1 cellular context compared by ENCODE assay signal in the genomic region with DNA sequence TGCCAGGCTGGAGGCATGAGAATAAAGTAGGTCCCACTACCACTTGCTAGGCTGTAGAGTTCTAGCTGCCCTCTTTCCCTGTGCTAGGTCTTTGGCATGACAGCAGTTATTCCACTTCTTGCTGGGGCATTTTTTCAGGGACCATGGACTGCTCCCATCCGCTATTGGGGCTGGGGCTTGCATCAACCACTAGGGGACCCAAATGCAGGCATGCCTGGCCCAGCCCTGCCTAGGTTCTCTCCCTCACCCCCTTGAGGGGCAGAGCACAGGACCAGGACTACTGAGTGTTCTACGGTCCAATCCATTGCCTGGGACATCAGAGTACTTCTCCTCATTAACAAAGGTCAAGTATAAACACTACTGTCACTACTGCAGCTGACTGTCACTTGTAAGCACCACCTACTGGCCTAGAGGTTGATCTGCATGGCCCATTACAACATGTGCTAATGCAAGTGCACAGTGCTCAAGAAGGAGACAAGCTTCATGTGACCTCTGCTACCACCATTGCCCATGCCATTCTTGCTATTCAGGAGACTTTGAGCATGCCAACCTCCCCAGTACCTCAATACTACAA.
TF ChIP-seq lines count a peak whose summit lies in the region.

No MANE protein-coding gene starts in this region.

TF ChIP-seq in HCT116, 20 proteins besides CTCF, POLR2A, EP300 and RAD21 (continued from another document):
- TF ChIP-seq, protein P1, sequence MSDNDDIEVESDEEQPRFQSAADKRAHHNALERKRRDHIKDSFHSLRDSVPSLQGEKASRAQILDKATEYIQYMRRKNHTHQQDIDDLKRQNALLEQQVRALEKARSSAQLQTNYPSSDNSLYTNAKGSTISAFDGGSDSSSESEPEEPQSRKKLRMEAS (IDR thresholded peaks at IDR 0.05) = no peak
- TF ChIP-seq EGR1 (IDR thresholded peaks at IDR 0.05; ENCODE audit: low read depth) (no peak), CBX3 (IDR thresholded peaks at IDR 0.05; ENCODE audit: low read depth) (no peak), CEBPB (IDR thresholded peaks at IDR 0.05; ENCODE audit: low read depth) (no peak), SIN3A (IDR thresholded peaks at IDR 0.05; ENCODE audit: low read depth) (no peak)
